In the genomic region with DNA sequence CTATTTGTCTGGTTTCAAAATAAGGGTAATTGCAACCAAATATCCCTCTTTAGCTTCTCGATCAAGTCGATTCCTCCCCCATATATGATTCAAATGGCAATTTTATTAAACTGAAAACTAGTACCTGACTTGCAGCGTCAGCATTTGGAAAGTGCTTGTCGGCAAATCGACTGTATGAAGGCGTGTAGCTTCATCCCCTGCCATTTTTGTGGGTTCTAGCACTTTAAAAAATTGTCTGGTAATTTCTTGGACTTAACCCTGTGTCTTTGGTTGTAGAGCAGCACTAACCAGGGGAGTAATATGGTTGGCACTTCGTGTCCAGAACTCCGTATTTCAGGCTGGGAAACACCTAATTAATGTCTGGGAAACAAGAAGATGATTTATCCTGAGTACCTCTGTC, we compare ENCODE assay signal across 9 cellular contexts. TPM values are rescaled to one million over a fixed set of nuclear protein-coding genes. Genes with fewer than 3 reads are reported as not detected.
A peak's percentile ranks its signal among the peaks of the same experiment; 100 is the strongest.
DNase-seq lines count a peak whose midpoint lies in the region; ATAC-seq, FAIRE-seq and TF ChIP-seq lines count a peak whose summit lies in the region.
"Had no signal": no experiment of that assay in that cellular context is flagged by ENCODE, and none has a peak within 500 bp of the region (broad histone marks: within the 10 kb centered on the region; RNA-seq: fewer than 3 reads in every experiment).

No MANE protein-coding gene starts in this region.

- no peak overlapping the region for H3K27ac ChIP-seq in cardiac muscle cell
- no peak overlapping the region for H3K27ac ChIP-seq in right atrium auricular region
- no peak overlapping the region for H3K27ac ChIP-seq in K562 (ENCODE audit: extremely low read depth, low read depth, low read length)
- H3K27ac ChIP-seq in HepG2 (ENCODE audit: extremely low read length, insufficient read depth, low read length), result no peak overlapping the region
- no peak overlapping the region for H3K27ac ChIP-seq in thymus (ENCODE audit: low read depth)

- H3K4me3 ChIP-seq in cardiac muscle cell (peak overlapping the region; percentile 57), right atrium auricular region (peak overlapping the region in 1 of 2 donors; percentile 50), K562 (peak overlapping the region; percentile 58; the same call in 1 of the 2 replicates), HepG2 (replicated peaks in 1 of 3; ENCODE audit: insufficient read depth in 1 of 3, low read depth in 2 of 3, low read length in 3 of 3) (no peak overlapping the region), thymus (ENCODE audit: low read length) (peak overlapping the region; percentile 82)

- no peak for DNase-seq in cardiac muscle cell (ENCODE audit: low read depth in 1 of 2, low spot score in 1 of 2)
- no peak for DNase-seq in right atrium auricular region (ENCODE audit: low spot score)
- no peak for DNase-seq in K562 (ENCODE audit: extremely low read depth in 1 of 4, low spot score in 3 of 4)
- no peak for DNase-seq in HepG2 (ENCODE audit: low spot score)
- DNase-seq in T-helper 1 cell, result no peak
- no peak for DNase-seq in H4 (ENCODE audit: low spot score)
- DNase-seq: stimulated activated CD4-positive, alpha-beta T cell treated with anti-CD3 and anti-CD28 coated beads, Interleukin-1b, Interleukin-23, amount 100 ng/mL, for 48 hours had no signal

- H3K36me3 ChIP-seq in cardiac muscle cell, result no peaks in the 10 kb centered on the region
- H3K36me3 ChIP-seq in right atrium auricular region, result no peaks in the 10 kb centered on the region
- H3K36me3 ChIP-seq in K562 (ENCODE audit: control insufficient read depth, insufficient read depth, low read length), result no peaks in the 10 kb centered on the region
- no peaks in the 10 kb centered on the region for H3K36me3 ChIP-seq in HepG2 (replicated peaks in 1 of 2; ENCODE audit: control insufficient read depth in 1 of 2, insufficient read depth in 2 of 2, low read length in 2 of 2)
- H3K36me3 ChIP-seq in thymus (ENCODE audit: control insufficient read depth, insufficient read depth), result no peaks in the 10 kb centered on the region

- H3K9me3 ChIP-seq in cardiac muscle cell (ENCODE audit: low read depth) (no peaks in the 10 kb centered on the region), right atrium auricular region (peaks cover 0 to 7% of the 10 kb centered on the region in 2 donors), K562 (replicated peaks; ENCODE audit: control insufficient read depth, insufficient read depth, low read depth, low read length) (no peaks in the 10 kb centered on the region), HepG2 (ENCODE audit: low read length) (no peaks in the 10 kb centered on the region), thymus (ENCODE audit: control insufficient read depth) (no peaks in the 10 kb centered on the region)

- H4K20me1 ChIP-seq in K562 (replicated peaks; ENCODE audit: control insufficient read depth, insufficient read depth, low read length) (no peaks in the 10 kb centered on the region), HepG2 (ENCODE audit: insufficient read depth, low read length) (no peaks in the 10 kb centered on the region)

- no peak overlapping the region for H2AFZ ChIP-seq in K562 (ENCODE audit: low read depth, low read length)
- H2AFZ ChIP-seq in HepG2 (ENCODE audit: low read length), result no peak overlapping the region

- no peak for TF ChIP-seq CTCF in cardiac muscle cell (IDR thresholded peaks at IDR 0.05; ENCODE audit: low read depth, low read length)
- no peak for TF ChIP-seq CTCF in right atrium auricular region (IDR thresholded peaks at IDR 0.05)
- TF ChIP-seq CTCF in K562 (IDR thresholded peaks at IDR 0.05 in 2 of 3, conservative IDR thresholded peaks at IDR 0.05 in 1 of 3; ENCODE audit: insufficient read depth in 2 of 3, low read depth in 1 of 3, low read length in 3 of 3), result no peak
- TF ChIP-seq CTCF in HepG2 (CRISPR knock-in tag; IDR thresholded peaks at IDR 0.05), result no peak

- H3K9me1 ChIP-seq in K562 (ENCODE audit: control insufficient read depth, insufficient read depth, low read length), result no peaks in the 10 kb centered on the region

- no peak for TF ChIP-seq RAD21 in K562 (CRISPR knock-in tag; conservative IDR thresholded peaks at IDR 0.05 in 1 of 2, IDR thresholded peaks at IDR 0.05 in 1 of 2)
- TF ChIP-seq RAD21 in HepG2 (CRISPR knock-in tag; IDR thresholded peaks at IDR 0.05), result no peak

- 36% methylated on average over 8 of the region's 8 CpGs for WGBS in K562 (ENCODE audit: insufficient coverage, low coverage, missing lambda C conversion rate)
- WGBS in HepG2 (ENCODE audit: low lambda C conversion rate), result 9% methylated on average over 8 of the region's 8 CpGs
- 26% methylated on average over 8 of the region's 8 CpGs for WGBS in thymus

- in situ Hi-C loops in K562 (cut with MboI), result no loop called here
- in situ Hi-C loops in HepG2 (cut with HindIII; ENCODE audit: extremely low pct_ligation_motif_present, low pct_unique_long_range_greater_than_20kb), result no loop called here

- H3K27me3 ChIP-seq in cardiac muscle cell (peaks cover 43% of the 10 kb centered on the region), right atrium auricular region (no peaks in the 10 kb centered on the region), K562 (ENCODE audit: control insufficient read depth in 2 of 2, insufficient read depth in 2 of 2, low read length in 2 of 2) (peaks cover 0 to 14% of the 10 kb centered on the region in 2 experiments; a peak in 2 of 5 replicates), HepG2 (ENCODE audit: control insufficient read depth in 1 of 2, insufficient read depth in 2 of 2, low read length in 2 of 2) (peaks cover 0 to 28% of the 10 kb centered on the region in 2 experiments; a peak in 4 of 5 replicates), thymus (ENCODE audit: control insufficient read depth, insufficient read depth) (no peaks in the 10 kb centered on the region)

- no peak overlapping the region for H3K9ac ChIP-seq in K562 (ENCODE audit: insufficient read depth in 1 of 2, low read depth in 2 of 2, low read length in 2 of 2)
- no peak overlapping the region for H3K9ac ChIP-seq in HepG2 (ENCODE audit: insufficient read depth, low read depth, low read length)

- intact Hi-C loops in K562 (cut with micrococcal nuclease), result loop anchor here (5.0 kb wide), 1 partner anchor 128 kb away; no protein-coding TSS in a partner anchor
- intact Hi-C loops in HepG2 (cut with micrococcal nuclease; ENCODE audit: unreplicated experiment), result loop anchor here (10.0 kb wide), 1 partner anchor 244 kb away; no protein-coding TSS in a partner anchor

- POLR2A ChIA-PET in K562 (lab: Yijun Ruan, JAX), result interaction anchor here (0.7 to 1.8 kb wide), 2 partner anchors 11 to 16 kb away, joined by 3 to 5 read pairs; no protein-coding TSS in a partner anchor
- POLR2A ChIA-PET in HepG2 (lab: Yijun Ruan, JAX), result no interaction called here

- ATAC-seq in K562 (no peak), HepG2 (no peak), HG02678 (IDR thresholded peaks at IDR 0.05; ENCODE audit: unreplicated experiment) (no peak)

- H3K4me1 ChIP-seq in cardiac muscle cell (ENCODE audit: low read depth) (peaks cover 4% of the 10 kb centered on the region), right atrium auricular region (peaks cover 0 to 16% of the 10 kb centered on the region in 2 donors), K562 (replicated peaks in 1 of 2; ENCODE audit: control insufficient read depth in 2 of 2, insufficient read depth in 2 of 2, low read length in 2 of 2) (peaks cover 9 to 14% of the 10 kb centered on the region in 2 experiments; a peak in 3 of 5 replicates), HepG2 (ENCODE audit: insufficient read depth, low read length) (no peaks in the 10 kb centered on the region), thymus (ENCODE audit: control insufficient read depth, insufficient read depth, low read length) (peaks cover 6% of the 10 kb centered on the region)

- H3K4me2 ChIP-seq in K562 (ENCODE audit: insufficient read depth, low read length) (no peak overlapping the region), HepG2 (ENCODE audit: low read depth, low read length) (no peak overlapping the region)

- CTCF ChIA-PET in K562 (lab: Yijun Ruan, JAX; ENCODE audit: low intra/inter-chr PET ratio), result no interaction called here
- CTCF ChIA-PET in HepG2 (lab: Yijun Ruan, JAX; ENCODE audit: low intra/inter-chr PET ratio, low total read pairs), result no interaction called here

- H3K79me2 ChIP-seq in K562 (ENCODE audit: control insufficient read depth, insufficient read depth, low read length) (no peaks in the 10 kb centered on the region), HepG2 (ENCODE audit: insufficient read depth, low read length) (no peaks in the 10 kb centered on the region)

- TF ChIP-seq POLR2A in K562 (conservative IDR thresholded peaks at IDR 0.05) (no peak), HepG2 (IDR thresholded peaks at IDR 0.05; ENCODE audit: insufficient read depth in 1 of 2, low read depth in 2 of 2, low read length in 2 of 2) (no peak)

- no peak for FAIRE-seq in K562 (lab: Jason Lieb, UNC)
- FAIRE-seq in HepG2 (lab: Jason Lieb, UNC), result no peak

- no TSS peak for BruUV-seq in K562 (replicated peaks; lab: Mats Ljungman, UMichigan)
- BruUV-seq in HepG2 (replicated peaks; lab: Mats Ljungman, UMichigan), result no TSS peak

- no peak for TF ChIP-seq EP300 in K562 (IDR thresholded peaks at IDR 0.05; ENCODE audit: low read length)
- TF ChIP-seq EP300 in HepG2 (IDR thresholded peaks at IDR 0.05; ENCODE audit: low read depth in 2 of 2, low read length in 2 of 2), result no peak
- no peak for TF ChIP-seq EP300 in HepG2 (CRISPR knock-in tag; IDR thresholded peaks at IDR 0.05; ENCODE audit: borderline replicate concordance)

RNA-seq across cellular contexts. Expression of a gene that starts 0.6 kb away (rescaled TPM):
- total RNA-seq in cardiac muscle cell, result 2.4 and 5.5 TPM in 2 replicates
- 0.96 and 1.0 TPM in 2 replicates for polyA plus RNA-seq in cardiac muscle cell
- 1 to 10 TPM in 1 of 2 donors, under 1 TPM in 1; 0.96 to 2.8 TPM for total RNA-seq in right atrium auricular region
- total RNA-seq in K562 (2011; cell fraction: chromatin; rRNA removed; ENCODE audit: low replicate concordance), result 6.1 and 11.5 TPM in 2 replicates
- 3.4 and 6.2 TPM in 2 replicates for total RNA-seq in K562 (2011; cell fraction: nucleolus; rRNA removed)
- 3.4 and 4.0 TPM in 2 replicates for total RNA-seq in K562 (2011; cell fraction: nucleoplasm; rRNA removed)
- total RNA-seq in K562 (2014; rRNA removed), result 2.7 and 4.2 TPM in 2 replicates
- 1.8 and 2.7 TPM in 2 replicates for total RNA-seq in K562 (2014; rRNA removed; fragmentation: Illumina TruSeq; extraction: Trizol)
- 8.6 and 10.3 TPM in 2 replicates for total RNA-seq in K562 (2015; rRNA removed; fragmentation: Illumina TruSeq; extraction: Trizol)
- 2.1 and 2.5 TPM in 2 replicates for total RNA-seq in K562 (2021)
- polyA plus RNA-seq in K562 (2011; rRNA removed), result 6.6 and 7.2 TPM in 2 replicates
- 3.4 and 4.9 TPM in 2 replicates for polyA plus RNA-seq in K562 (2011; cell fraction: cytosol; rRNA removed)
- 5.9 and 8.1 TPM in 2 replicates for polyA plus RNA-seq in K562 (2011; cell fraction: nucleus; rRNA removed)
- polyA plus RNA-seq in K562 (2012), result 10.6 and 11.3 TPM in 2 replicates
- 1.3 and 2.0 TPM in 2 replicates for polyA plus RNA-seq in K562 (2014; fragmentation: Illumina TruSeq; extraction: Trizol)
- under 1 TPM; 0.80 to 0.94 TPM for polyA plus RNA-seq in K562 (2014; fragmentation: Nextera tagmentation; extraction: Ambion mirVana)
- polyA plus RNA-seq in K562 (2014; rRNA removed), result 2.0 and 3.4 TPM in 2 replicates
- 15.8 and 17.1 TPM in 2 replicates for polyA minus RNA-seq in K562 (2011; rRNA and poly(A)+ RNA removed)
- 4.4 and 8.6 TPM in 2 replicates for polyA minus RNA-seq in K562 (2011; cell fraction: cytosol; rRNA and poly(A)+ RNA removed)
- 5.4 and 16.2 TPM in 2 replicates for polyA minus RNA-seq in K562 (2011; cell fraction: nucleus; rRNA and poly(A)+ RNA removed)
- not detected in 2 replicates for total RNA-seq in HepG2 (2016; rRNA removed; fragmentation: Illumina TruSeq; extraction: Trizol)
- not detected in 2 replicates for total RNA-seq in HepG2 (2016; cell fraction: cytosol; rRNA removed; fragmentation: Illumina TruSeq; extraction: Trizol; ENCODE audit: low read depth)
- total RNA-seq in HepG2 (2016; cell fraction: insoluble cytoplasmic fraction; rRNA removed; fragmentation: Illumina TruSeq; extraction: Trizol), result not detected in 2 replicates
- not detected in 2 replicates for total RNA-seq in HepG2 (2016; cell fraction: membrane; rRNA removed; fragmentation: Illumina TruSeq; extraction: Trizol)
- not detected in 2 replicates for total RNA-seq in HepG2 (2016; cell fraction: nucleus; rRNA removed; fragmentation: Illumina TruSeq; extraction: Trizol)
- not detected in 2 replicates for polyA plus RNA-seq in HepG2 (2011; rRNA removed)
- not detected in 2 replicates for polyA plus RNA-seq in HepG2 (2011; cell fraction: cytosol; rRNA removed)
- not detected in 2 replicates for polyA plus RNA-seq in HepG2 (2011; cell fraction: nucleus; rRNA removed)
- not detected in 2 replicates for polyA plus RNA-seq in HepG2 (2012)
- not detected in 2 replicates for polyA plus RNA-seq in HepG2 (2016; cell fraction: cytosol; fragmentation: Illumina TruSeq; extraction: Trizol; ENCODE audit: low read depth)
- polyA plus RNA-seq in HepG2 (2016; cell fraction: insoluble cytoplasmic fraction; fragmentation: Illumina TruSeq; extraction: Trizol; ENCODE audit: low read depth), result not detected in 2 replicates
- polyA plus RNA-seq in HepG2 (2016; cell fraction: membrane; fragmentation: Illumina TruSeq; extraction: Trizol; ENCODE audit: low read depth), result not detected in 2 replicates
- polyA plus RNA-seq in HepG2 (2016; cell fraction: nucleus; fragmentation: Illumina TruSeq; extraction: Trizol; ENCODE audit: insufficient read depth, low read depth), result not detected in 2 replicates
- polyA minus RNA-seq in HepG2 (2011; rRNA and poly(A)+ RNA removed; ENCODE audit: low replicate concordance), result 1.3 TPM in 1 of 2 replicates, not detected in the other
- not detected in 2 replicates for polyA minus RNA-seq in HepG2 (2011; cell fraction: cytosol; rRNA and poly(A)+ RNA removed)
- not detected in 2 replicates for polyA minus RNA-seq in HepG2 (2011; cell fraction: nucleus; rRNA and poly(A)+ RNA removed)
- polyA plus RNA-seq in thymus, result 6.7 TPM
- 8.4 and 16.0 TPM in 2 replicates for total RNA-seq in H4 (2014; rRNA removed; shearing (Covaris generic))

Comparison
In these comparisons a context has a peak if more than half of its experiments do, and no peak if none do; other contexts are left out.
1. H3K4me3 ChIP-seq: peak in cardiac muscle cell (single experiment), K562 (single experiment) and thymus (single experiment); none in HepG2 (0 of 3).